8 cellular contexts compared by ENCODE assay signal in the genomic region with DNA sequence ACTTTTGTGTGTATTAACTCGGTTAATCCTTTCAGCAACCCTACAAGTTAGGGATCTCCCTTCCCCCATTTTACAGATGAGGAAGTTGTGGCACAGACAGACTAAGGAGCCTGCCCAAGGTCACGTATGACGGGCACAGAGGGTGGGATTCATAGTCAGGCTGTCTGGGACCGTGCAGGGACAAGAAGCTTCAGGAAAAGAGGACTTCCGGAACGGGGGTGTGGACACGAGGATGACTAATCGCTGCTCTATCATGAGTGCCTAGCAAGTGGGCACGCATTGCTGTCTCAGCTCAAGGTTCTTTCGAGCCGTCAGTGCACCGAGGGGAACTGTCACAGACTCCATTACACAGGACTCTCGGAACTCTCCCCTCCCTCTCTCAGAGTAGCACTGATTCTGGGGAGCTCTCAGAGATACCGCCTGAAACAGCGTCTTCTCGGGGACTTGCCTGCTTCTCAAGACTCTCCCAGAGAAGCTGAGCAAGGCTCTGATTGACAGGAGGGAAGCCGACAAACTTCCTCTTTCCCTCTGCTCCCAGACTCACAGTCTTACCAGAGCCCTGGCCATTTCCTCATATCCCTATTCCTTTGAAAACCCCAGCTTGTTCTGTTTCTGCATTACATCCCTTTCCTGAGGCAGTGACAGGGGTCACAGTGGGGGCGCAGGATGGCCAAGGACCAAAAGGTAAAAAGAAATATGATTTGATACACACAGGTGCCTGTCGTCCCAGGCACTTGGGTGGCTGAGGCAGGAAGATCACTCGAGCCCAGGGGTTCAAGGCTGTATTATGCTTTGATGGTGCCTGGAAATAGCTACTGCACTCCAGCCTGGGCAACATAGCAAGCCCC. TPM values are rescaled to one million over a fixed set of nuclear protein-coding genes. Genes with fewer than 3 reads are reported as not detected.
DNase-seq lines count a peak whose midpoint lies in the region; ATAC-seq, FAIRE-seq and TF ChIP-seq lines count a peak whose summit lies in the region.

No MANE protein-coding gene starts in this region.

- intact Hi-C loops in activated T-helper 2 cell treated with anti-CD3 and anti-CD28 coated beads, Interferon-gamma antibody, Interleukin-2, Interleukin-4, amounts not matched to agents 10 μg/mL and 5 μg/mL and 100 μg/mL, durations not matched to agents 14 hours and 24 hours and 36 hours (cut with micrococcal nuclease) = loop anchor here (5.0 kb wide), 1 partner anchor 39 kb away; no protein-coding TSS in a partner anchor
- intact Hi-C loops in HepG2 (cut with micrococcal nuclease; ENCODE audit: unreplicated experiment) = no loop called here
- intact Hi-C loops in tibial artery (cut with DNase I; ENCODE audit: low total_unique reads) = no loop called here

- H3K36me3 Mint-ChIP-seq in activated T-helper 2 cell treated with anti-CD3 and anti-CD28 coated beads, Interferon-gamma antibody, Interleukin-2, Interleukin-4, amounts not matched to agents 10 μg/mL and 5 μg/mL and 100 μg/mL, durations not matched to agents 14 hours and 24 hours and 36 hours (ENCODE audit: low read depth) = no peaks in the 10 kb centered on the region

- TF ChIP-seq CTCF in HepG2 (CRISPR knock-in tag; IDR thresholded peaks at IDR 0.05) (no peak), tibial artery (IDR thresholded peaks at IDR 0.05) (no peak)

- peak overlapping the region; percentile 45 for H2AFZ ChIP-seq in HepG2 (ENCODE audit: low read length)

- H3K27ac ChIP-seq in HepG2 (ENCODE audit: extremely low read length, insufficient read depth, low read length) = no peak overlapping the region
- H3K27ac ChIP-seq in tibial artery = no peak overlapping the region

- H3K4me3 Mint-ChIP-seq in activated T-helper 2 cell treated with anti-CD3 and anti-CD28 coated beads, Interferon-gamma antibody, Interleukin-2, Interleukin-4, amounts not matched to agents 10 μg/mL and 5 μg/mL and 100 μg/mL, durations not matched to agents 14 hours and 24 hours and 36 hours (ENCODE audit: low read depth) = peak overlapping the region; percentile 30

- CTCF ChIA-PET in HepG2 (lab: Yijun Ruan, JAX; ENCODE audit: low intra/inter-chr PET ratio, low total read pairs) = no interaction called here

- H3K9me3 Mint-ChIP-seq in activated T-helper 2 cell treated with anti-CD3 and anti-CD28 coated beads, Interferon-gamma antibody, Interleukin-2, Interleukin-4, amounts not matched to agents 10 μg/mL and 5 μg/mL and 100 μg/mL, durations not matched to agents 14 hours and 24 hours and 36 hours = no peaks in the 10 kb centered on the region

- TF ChIP-seq RAD21 in HepG2 (CRISPR knock-in tag; IDR thresholded peaks at IDR 0.05) = no peak

- H3K27me3 Mint-ChIP-seq in activated T-helper 2 cell treated with anti-CD3 and anti-CD28 coated beads, Interferon-gamma antibody, Interleukin-2, Interleukin-4, amounts not matched to agents 10 μg/mL and 5 μg/mL and 100 μg/mL, durations not matched to agents 14 hours and 24 hours and 36 hours (ENCODE audit: low read depth) = peaks cover 37% of the 10 kb centered on the region

- peaks cover 15% of the 10 kb centered on the region for H3K4me1 Mint-ChIP-seq in activated T-helper 2 cell treated with anti-CD3 and anti-CD28 coated beads, Interferon-gamma antibody, Interleukin-2, Interleukin-4, amounts not matched to agents 10 μg/mL and 5 μg/mL and 100 μg/mL, durations not matched to agents 14 hours and 24 hours and 36 hours (ENCODE audit: low read depth)

- H3K9me3 ChIP-seq in HepG2 (ENCODE audit: low read length) (0 out of 2 replicates have a peak, but pooled peaks cover 5% of the 10 kb centered on the region), tibial artery (no peaks in the 10 kb centered on the region)

- H3K4me3 ChIP-seq in HepG2 (replicated peaks in 1 of 3; ENCODE audit: insufficient read depth in 1 of 3, low read depth in 2 of 3, low read length in 3 of 3) = peak overlapping the region in 1 of 3 experiments; percentile 41; a peak in 2 of 6 replicates
- H3K4me3 ChIP-seq in tibial artery = peak overlapping the region in 1 of 2 donors; percentile 13

- H3K4me2 ChIP-seq in HepG2 (ENCODE audit: low read depth, low read length) = peak overlapping the region; percentile 60

- WGBS in HepG2 (ENCODE audit: low lambda C conversion rate) = 18% methylated on average over 20 of the region's 20 CpGs

- TF ChIP-seq POLR2A in HepG2 (IDR thresholded peaks at IDR 0.05; ENCODE audit: insufficient read depth in 1 of 2, low read depth in 2 of 2, low read length in 2 of 2) = no peak

- no peak for FAIRE-seq in HepG2 (lab: Jason Lieb, UNC)

- peaks cover 0 to 6% of the 10 kb centered on the region in 2 experiments; a peak in 2 of 5 replicates for H3K27me3 ChIP-seq in HepG2 (ENCODE audit: control insufficient read depth in 1 of 2, insufficient read depth in 2 of 2, low read length in 2 of 2)
- H3K27me3 ChIP-seq in tibial artery = peaks cover 0 to 3% of the 10 kb centered on the region in 2 donors

- no peaks in the 10 kb centered on the region for H3K79me2 ChIP-seq in HepG2 (ENCODE audit: insufficient read depth, low read length)

- H3K27ac Mint-ChIP-seq in activated T-helper 2 cell treated with anti-CD3 and anti-CD28 coated beads, Interferon-gamma antibody, Interleukin-2, Interleukin-4, amounts not matched to agents 10 μg/mL and 5 μg/mL and 100 μg/mL, durations not matched to agents 14 hours and 24 hours and 36 hours = no peak overlapping the region

- H3K36me3 ChIP-seq in HepG2 (replicated peaks in 1 of 2; ENCODE audit: control insufficient read depth in 1 of 2, insufficient read depth in 2 of 2, low read length in 2 of 2) (no peaks in the 10 kb centered on the region), tibial artery (no peaks in the 10 kb centered on the region)

- H3K4me1 ChIP-seq in HepG2 (ENCODE audit: insufficient read depth, low read length) = peaks cover 30% of the 10 kb centered on the region
- H3K4me1 ChIP-seq in tibial artery = no peaks in the 10 kb centered on the region

- H4K20me1 ChIP-seq in HepG2 (ENCODE audit: insufficient read depth, low read length) = no peaks in the 10 kb centered on the region

- peak; percentile 82 for ATAC-seq in HepG2
- ATAC-seq in HG03565 (IDR thresholded peaks at IDR 0.05; ENCODE audit: unreplicated experiment) = no peak
- ATAC-seq in HG02623 (IDR thresholded peaks at IDR 0.05; ENCODE audit: unreplicated experiment) = no peak

- DNase-seq in activated naive CD4-positive, alpha-beta T cell treated with Interleukin-2 at 50 U/mL for 16 hours = peak; percentile 13
- no peak for DNase-seq in activated naive CD4-positive, alpha-beta T cell treated with anti-CD3 and anti-CD28 coated beads, Interleukin-2, amount 50 U/mL, for 16 hours
- DNase-seq in activated T-helper 2 cell treated with anti-CD3 and anti-CD28 coated beads, Interferon-gamma antibody, Interleukin-2, Interleukin-4, amounts not matched to agents 10 μg/mL and 5 μg/mL and 100 μg/mL, durations not matched to agents 14 hours and 24 hours and 36 hours (ENCODE audit: low spot score) = no peak
- DNase-seq in HepG2 (ENCODE audit: low spot score) = peak; percentile 68
- DNase-seq in tibial artery = peak; percentile 57 to 75
- DNase-seq in NCI-H2081 treated with DMSO at 0.1 percent for 48 hours (lab: John Stamatoyannopoulos, UW) = no peak

- in situ Hi-C loops in HepG2 (cut with HindIII; ENCODE audit: extremely low pct_ligation_motif_present, low pct_unique_long_range_greater_than_20kb) = no loop called here

- POLR2A ChIA-PET in HepG2 (lab: Yijun Ruan, JAX) = interaction anchor here (0.8 kb wide), 1 partner anchor 109 kb away, joined by 3 read pairs; no protein-coding TSS in a partner anchor

- no TSS peak for BruUV-seq in HepG2 (replicated peaks; lab: Mats Ljungman, UMichigan)

- H3K9ac ChIP-seq in HepG2 (ENCODE audit: insufficient read depth, low read depth, low read length) = no peak overlapping the region

- TF ChIP-seq EP300 in HepG2 (IDR thresholded peaks at IDR 0.05; ENCODE audit: low read depth in 2 of 2, low read length in 2 of 2) (no peak; a peak in 1 of 4 replicates), HepG2 (CRISPR knock-in tag; IDR thresholded peaks at IDR 0.05; ENCODE audit: borderline replicate concordance) (peak; percentile 33; the same call in 1 of the 2 replicates)

TF ChIP-seq in HepG2, 621 proteins besides CTCF, POLR2A, EP300 and RAD21 (continues in another document):
- TF ChIP-seq ZNF841 (CRISPR knock-in tag; IDR thresholded peaks at IDR 0.05; ENCODE audit: borderline replicate concordance) = no peak
- TF ChIP-seq KLF11 (CRISPR knock-in tag; IDR thresholded peaks at IDR 0.05) = no peak

RNA-seq across cellular contexts. Expression of gene FHAD1, which starts 14.4 kb away (rescaled TPM):
- total RNA-seq in activated T-helper 2 cell treated with anti-CD3 and anti-CD28 coated beads, Interferon-gamma antibody, Interleukin-2, Interleukin-4, amounts not matched to agents 10 μg/mL and 5 μg/mL and 100 μg/mL, durations not matched to agents 14 hours and 24 hours and 36 hours = not detected in 2 replicates
- not detected in 2 replicates for total RNA-seq in HepG2 (2016; rRNA removed; fragmentation: Illumina TruSeq; extraction: Trizol)
- not detected in 2 replicates for total RNA-seq in HepG2 (2016; cell fraction: cytosol; rRNA removed; fragmentation: Illumina TruSeq; extraction: Trizol; ENCODE audit: low read depth)
- total RNA-seq in HepG2 (2016; cell fraction: insoluble cytoplasmic fraction; rRNA removed; fragmentation: Illumina TruSeq; extraction: Trizol) = not detected in 2 replicates
- total RNA-seq in HepG2 (2016; cell fraction: membrane; rRNA removed; fragmentation: Illumina TruSeq; extraction: Trizol) = not detected in 2 replicates
- not detected in 2 replicates for total RNA-seq in HepG2 (2016; cell fraction: nucleus; rRNA removed; fragmentation: Illumina TruSeq; extraction: Trizol)
- not detected in 2 replicates for polyA plus RNA-seq in HepG2 (2011; rRNA removed)
- 0.01 and 0.03 TPM in 2 replicates for polyA plus RNA-seq in HepG2 (2011; cell fraction: cytosol; rRNA removed)
- 0.03 and 0.08 TPM in 2 replicates for polyA plus RNA-seq in HepG2 (2011; cell fraction: nucleus; rRNA removed)
- 0.08 and 0.11 TPM in 2 replicates for polyA plus RNA-seq in HepG2 (2012)
- polyA plus RNA-seq in HepG2 (2016; cell fraction: cytosol; fragmentation: Illumina TruSeq; extraction: Trizol; ENCODE audit: low read depth) = not detected in 2 replicates
- not detected in 2 replicates for polyA plus RNA-seq in HepG2 (2016; cell fraction: insoluble cytoplasmic fraction; fragmentation: Illumina TruSeq; extraction: Trizol; ENCODE audit: low read depth)
- not detected in 2 replicates for polyA plus RNA-seq in HepG2 (2016; cell fraction: membrane; fragmentation: Illumina TruSeq; extraction: Trizol; ENCODE audit: low read depth)
- polyA plus RNA-seq in HepG2 (2016; cell fraction: nucleus; fragmentation: Illumina TruSeq; extraction: Trizol; ENCODE audit: insufficient read depth, low read depth) = 0.27 TPM in 1 of 2 replicates, not detected in the other
- polyA minus RNA-seq in HepG2 (2011; rRNA and poly(A)+ RNA removed; ENCODE audit: low replicate concordance) = 0.04 and 0.80 TPM in 2 replicates
- not detected in 2 replicates for polyA minus RNA-seq in HepG2 (2011; cell fraction: cytosol; rRNA and poly(A)+ RNA removed)
- not detected in 2 replicates for polyA minus RNA-seq in HepG2 (2011; cell fraction: nucleus; rRNA and poly(A)+ RNA removed)

Comparison
In these comparisons a context has a peak if more than half of its experiments do, and no peak if none do; other contexts are left out.
1. DNase-seq: peak in activated naive CD4-positive, alpha-beta T cell treated with Interleukin-2 at 50 U/mL for 16 hours (single experiment), HepG2 (single experiment) and tibial artery (2 of 2); none in activated naive CD4-positive, alpha-beta T cell treated with anti-CD3 and anti-CD28 coated beads, Interleukin-2, amount 50 U/mL, for 16 hours (single experiment), activated T-helper 2 cell treated with anti-CD3 and anti-CD28 coated beads, Interferon-gamma antibody, Interleukin-2, Interleukin-4, amounts not matched to agents 10 μg/mL and 5 μg/mL and 100 μg/mL, durations not matched to agents 14 hours and 24 hours and 36 hours (single experiment) and NCI-H2081 treated with DMSO at 0.1 percent for 48 hours (single experiment).